Comparison of ENCODE assay signal across 1 cellular context in the genomic region with DNA sequence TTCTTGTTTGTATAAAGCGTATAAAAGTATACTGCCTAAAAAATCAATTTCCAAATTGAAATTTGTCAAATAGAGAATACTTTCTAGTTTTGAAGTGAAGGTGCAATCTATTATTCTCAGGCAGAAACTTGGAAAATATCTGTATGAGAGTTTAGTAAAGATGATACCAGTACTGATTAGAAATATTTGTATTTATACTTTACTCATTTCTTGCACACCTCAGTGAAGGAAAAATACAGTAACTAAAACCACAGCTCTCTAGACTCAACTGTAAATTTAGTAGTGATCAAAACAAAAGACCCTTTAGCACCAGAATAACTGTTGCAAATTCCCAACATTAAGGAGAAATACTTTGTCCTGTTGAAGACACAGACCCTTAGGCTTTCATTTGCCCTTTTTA.
TF ChIP-seq lines count a peak whose summit lies in the region.

No MANE protein-coding gene starts in this region.

TF ChIP-seq in K562, 482 proteins besides CTCF, POLR2A, EP300 and RAD21 (continued from another document):
- TF ChIP-seq, protein P1, sequence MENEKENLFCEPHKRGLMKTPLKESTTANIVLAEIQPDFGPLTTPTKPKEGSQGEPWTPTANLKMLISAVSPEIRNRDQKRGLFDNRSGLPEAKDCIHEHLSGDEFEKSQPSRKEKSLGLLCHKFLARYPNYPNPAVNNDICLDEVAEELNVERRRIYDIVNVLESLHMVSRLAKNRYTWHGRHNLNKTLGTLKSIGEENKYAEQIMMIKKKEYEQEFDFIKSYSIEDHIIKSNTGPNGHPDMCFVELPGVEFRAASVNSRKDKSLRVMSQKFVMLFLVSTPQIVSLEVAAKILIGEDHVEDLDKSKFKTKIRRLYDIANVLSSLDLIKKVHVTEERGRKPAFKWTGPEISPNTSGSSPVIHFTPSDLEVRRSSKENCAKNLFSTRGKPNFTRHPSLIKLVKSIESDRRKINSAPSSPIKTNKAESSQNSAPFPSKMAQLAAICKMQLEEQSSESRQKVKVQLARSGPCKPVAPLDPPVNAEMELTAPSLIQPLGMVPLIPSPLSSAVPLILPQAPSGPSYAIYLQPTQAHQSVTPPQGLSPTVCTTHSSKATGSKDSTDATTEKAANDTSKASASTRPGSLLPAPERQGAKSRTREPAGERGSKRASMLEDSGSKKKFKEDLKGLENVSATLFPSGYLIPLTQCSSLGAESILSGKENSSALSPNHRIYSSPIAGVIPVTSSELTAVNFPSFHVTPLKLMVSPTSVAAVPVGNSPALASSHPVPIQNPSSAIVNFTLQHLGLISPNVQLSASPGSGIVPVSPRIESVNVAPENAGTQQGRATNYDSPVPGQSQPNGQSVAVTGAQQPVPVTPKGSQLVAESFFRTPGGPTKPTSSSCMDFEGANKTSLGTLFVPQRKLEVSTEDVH (IDR thresholded peaks at IDR 0.05; ENCODE audit: low read depth, partially characterized antibody): no peak
- TF ChIP-seq, protein P2, sequence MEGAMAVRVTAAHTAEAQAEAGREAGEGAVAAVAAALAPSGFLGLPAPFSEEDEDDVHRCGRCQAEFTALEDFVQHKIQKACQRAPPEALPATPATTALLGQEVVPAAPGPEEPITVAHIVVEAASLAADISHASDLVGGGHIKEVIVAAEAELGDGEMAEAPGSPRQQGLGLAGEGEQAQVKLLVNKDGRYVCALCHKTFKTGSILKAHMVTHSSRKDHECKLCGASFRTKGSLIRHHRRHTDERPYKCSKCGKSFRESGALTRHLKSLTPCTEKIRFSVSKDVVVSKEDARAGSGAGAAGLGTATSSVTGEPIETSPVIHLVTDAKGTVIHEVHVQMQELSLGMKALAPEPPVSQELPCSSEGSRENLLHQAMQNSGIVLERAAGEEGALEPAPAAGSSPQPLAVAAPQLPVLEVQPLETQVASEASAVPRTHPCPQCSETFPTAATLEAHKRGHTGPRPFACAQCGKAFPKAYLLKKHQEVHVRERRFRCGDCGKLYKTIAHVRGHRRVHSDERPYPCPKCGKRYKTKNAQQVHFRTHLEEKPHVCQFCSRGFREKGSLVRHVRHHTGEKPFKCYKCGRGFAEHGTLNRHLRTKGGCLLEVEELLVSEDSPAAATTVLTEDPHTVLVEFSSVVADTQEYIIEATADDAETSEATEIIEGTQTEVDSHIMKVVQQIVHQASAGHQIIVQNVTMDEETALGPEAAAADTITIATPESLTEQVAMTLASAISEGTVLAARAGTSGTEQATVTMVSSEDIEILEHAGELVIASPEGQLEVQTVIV (CRISPR knock-in tag; IDR thresholded peaks at IDR 0.05; ENCODE audit: borderline replicate concordance): no peak
- TF ChIP-seq PTRF (tag; IDR thresholded peaks at IDR 0.05) (no peak), TCF7 (IDR thresholded peaks at IDR 0.05; ENCODE audit: borderline replicate concordance) (no peak)
- TF ChIP-seq, protein P3, sequence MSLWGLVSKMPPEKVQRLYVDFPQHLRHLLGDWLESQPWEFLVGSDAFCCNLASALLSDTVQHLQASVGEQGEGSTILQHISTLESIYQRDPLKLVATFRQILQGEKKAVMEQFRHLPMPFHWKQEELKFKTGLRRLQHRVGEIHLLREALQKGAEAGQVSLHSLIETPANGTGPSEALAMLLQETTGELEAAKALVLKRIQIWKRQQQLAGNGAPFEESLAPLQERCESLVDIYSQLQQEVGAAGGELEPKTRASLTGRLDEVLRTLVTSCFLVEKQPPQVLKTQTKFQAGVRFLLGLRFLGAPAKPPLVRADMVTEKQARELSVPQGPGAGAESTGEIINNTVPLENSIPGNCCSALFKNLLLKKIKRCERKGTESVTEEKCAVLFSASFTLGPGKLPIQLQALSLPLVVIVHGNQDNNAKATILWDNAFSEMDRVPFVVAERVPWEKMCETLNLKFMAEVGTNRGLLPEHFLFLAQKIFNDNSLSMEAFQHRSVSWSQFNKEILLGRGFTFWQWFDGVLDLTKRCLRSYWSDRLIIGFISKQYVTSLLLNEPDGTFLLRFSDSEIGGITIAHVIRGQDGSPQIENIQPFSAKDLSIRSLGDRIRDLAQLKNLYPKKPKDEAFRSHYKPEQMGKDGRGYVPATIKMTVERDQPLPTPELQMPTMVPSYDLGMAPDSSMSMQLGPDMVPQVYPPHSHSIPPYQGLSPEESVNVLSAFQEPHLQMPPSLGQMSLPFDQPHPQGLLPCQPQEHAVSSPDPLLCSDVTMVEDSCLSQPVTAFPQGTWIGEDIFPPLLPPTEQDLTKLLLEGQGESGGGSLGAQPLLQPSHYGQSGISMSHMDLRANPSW (CRISPR knock-in tag; IDR thresholded peaks at IDR 0.05): no peak
- TF ChIP-seq, protein P4, sequence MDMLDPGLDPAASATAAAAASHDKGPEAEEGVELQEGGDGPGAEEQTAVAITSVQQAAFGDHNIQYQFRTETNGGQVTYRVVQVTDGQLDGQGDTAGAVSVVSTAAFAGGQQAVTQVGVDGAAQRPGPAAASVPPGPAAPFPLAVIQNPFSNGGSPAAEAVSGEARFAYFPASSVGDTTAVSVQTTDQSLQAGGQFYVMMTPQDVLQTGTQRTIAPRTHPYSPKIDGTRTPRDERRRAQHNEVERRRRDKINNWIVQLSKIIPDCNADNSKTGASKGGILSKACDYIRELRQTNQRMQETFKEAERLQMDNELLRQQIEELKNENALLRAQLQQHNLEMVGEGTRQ (CRISPR knock-in tag; IDR thresholded peaks at IDR 0.05): no peak
